8 cellular contexts compared by ENCODE assay signal in the genomic region with DNA sequence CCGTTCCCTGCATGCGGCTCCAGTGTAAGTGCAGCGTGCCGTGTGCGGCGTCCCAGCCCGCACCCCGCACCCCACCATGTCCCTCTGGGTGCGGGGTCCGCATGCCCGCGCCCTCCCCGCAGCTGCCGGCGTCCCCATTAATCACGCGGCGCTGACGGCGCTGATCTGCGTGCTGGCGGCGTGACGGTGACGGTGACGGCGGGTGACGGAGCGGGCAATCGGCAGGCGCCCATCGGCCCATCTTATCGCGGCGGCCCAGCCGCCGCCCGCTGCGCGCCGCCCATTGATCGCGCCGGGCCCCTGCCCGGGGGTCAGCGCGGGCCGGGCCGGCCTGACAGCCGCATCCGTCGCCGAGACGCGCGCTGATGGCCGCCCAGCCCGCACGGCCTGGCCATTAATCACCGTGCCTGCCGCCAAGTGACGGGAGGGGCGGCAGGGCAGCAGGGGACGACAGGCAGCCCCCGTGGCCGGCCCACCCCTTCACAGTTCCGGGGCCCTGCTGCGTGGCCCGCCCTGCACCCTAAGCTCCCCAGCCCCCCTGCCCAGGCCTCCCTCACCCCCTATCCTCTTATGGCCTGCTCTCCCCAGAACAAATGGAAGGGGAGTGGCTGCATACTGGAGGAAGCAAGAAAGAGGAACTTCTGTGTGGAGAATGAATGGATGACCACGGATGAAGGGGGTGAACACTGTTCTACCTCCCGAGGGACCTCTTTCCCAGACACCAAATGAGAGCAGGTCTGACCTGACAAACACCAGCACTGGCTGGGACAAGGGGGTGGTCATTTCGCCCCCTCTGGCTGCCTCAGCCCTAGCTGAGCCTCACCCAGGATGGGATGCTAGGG. TPM values are rescaled to one million over a fixed set of nuclear protein-coding genes. Genes with fewer than 3 reads are reported as not detected.
DNase-seq lines count a peak whose midpoint lies in the region; ATAC-seq and TF ChIP-seq lines count a peak whose summit lies in the region.

No MANE protein-coding gene starts in this region.

- no peak overlapping the region for H3K9ac ChIP-seq in HUES48 (ENCODE audit: low read depth, low read length)

- peaks cover 17% of the 10 kb centered on the region for H3K27me3 Mint-ChIP-seq in neural crest cell (ENCODE audit: low read depth)

- peaks cover 8% of the 10 kb centered on the region for H3K4me1 ChIP-seq in HUES48 (ENCODE audit: control insufficient read depth, insufficient read depth, low read length)

- no peak overlapping the region for H3K27ac Mint-ChIP-seq in neural crest cell (ENCODE audit: unreplicated experiment)

- peaks cover 46% of the 10 kb centered on the region for H3K36me3 ChIP-seq in HUES48 (ENCODE audit: control insufficient read depth, insufficient read depth, low read length)

- no peaks in the 10 kb centered on the region for H3K9me3 Mint-ChIP-seq in neural crest cell

- H3K27me3 ChIP-seq in HUES48 (ENCODE audit: control insufficient read depth, insufficient read depth, low read length) = peaks cover 8% of the 10 kb centered on the region; the same call in 1 of the 2 replicates

- H3K4me3 Mint-ChIP-seq in neural crest cell = peak overlapping the region; percentile 61

- H3K4me1 Mint-ChIP-seq in neural crest cell = peaks cover 13% of the 10 kb centered on the region

- no peak for TF ChIP-seq CTCF in fibroblast of the aortic adventitia (IDR thresholded peaks at IDR 0.05; ENCODE audit: insufficient read depth, low read length)
- no peak for TF ChIP-seq CTCF in neural crest cell (conservative IDR thresholded peaks at IDR 0.05)

- DNase-seq in activated CD4-positive, CD25-positive, alpha-beta regulatory T cell treated with anti-CD3 and anti-CD28 coated beads, Interleukin-2, amount 50 U/mL, for 72 hours = peak; percentile 53
- DNase-seq in fibroblast of the aortic adventitia (ENCODE audit: low read depth) (no peak), neural crest cell (ENCODE audit: low read depth, low spot score) (peak; percentile 29), OCI-M2 (lab: John Stamatoyannopoulos, UW; ENCODE audit: unreplicated experiment) (no peak), H4 (ENCODE audit: low spot score) (no peak)

- H3K4me3 ChIP-seq in HUES48 (ENCODE audit: low read depth, low read length) (peak overlapping the region; percentile 64), fibroblast of the aortic adventitia (ENCODE audit: low read depth, low read length) (peak overlapping the region; percentile 28)

- no peak overlapping the region for H3K27ac ChIP-seq in HUES48 (ENCODE audit: low read depth, low read length)

- ATAC-seq in GM19455 (IDR thresholded peaks at IDR 0.05; ENCODE audit: unreplicated experiment) = no peak
- no peak for ATAC-seq in HG03378 (IDR thresholded peaks at IDR 0.05; ENCODE audit: unreplicated experiment)

- H3K9me3 ChIP-seq in HUES48 (ENCODE audit: control insufficient read depth, insufficient read depth, low read length) = no peaks in the 10 kb centered on the region

- H3K36me3 Mint-ChIP-seq in neural crest cell (ENCODE audit: low read depth) = peaks cover 6% of the 10 kb centered on the region

RNA-seq across cellular contexts. Expression of gene SEC61A1, which starts 24.8 kb away (rescaled TPM):
- total RNA-seq in fibroblast of the aortic adventitia (ENCODE audit: low replicate concordance) (120 and 406 TPM in 2 replicates), neural crest cell (181 and 184 TPM in 2 replicates)
- total RNA-seq in H4 (2014; rRNA removed; shearing (Covaris generic)) = 314 and 320 TPM in 2 replicates

RNA-seq across cellular contexts. Expression of gene RUVBL1, which starts 46.6 kb away (rescaled TPM):
- total RNA-seq in fibroblast of the aortic adventitia (ENCODE audit: low replicate concordance) (47.8 and 50.6 TPM in 2 replicates), neural crest cell (92.4 and 93.1 TPM in 2 replicates)
- 131 and 136 TPM in 2 replicates for total RNA-seq in H4 (2014; rRNA removed; shearing (Covaris generic))

Comparison
In these comparisons a context has a peak if more than half of its experiments do, and no peak if none do; other contexts are left out.
1. DNase-seq: peak in activated CD4-positive, CD25-positive, alpha-beta regulatory T cell treated with anti-CD3 and anti-CD28 coated beads, Interleukin-2, amount 50 U/mL, for 72 hours (single experiment) and neural crest cell (single experiment); none in fibroblast of the aortic adventitia (single experiment), OCI-M2 (single experiment) and H4 (single experiment).